11 cellular contexts compared by ENCODE assay signal in genomic region chr7:27158436-27159277, GRCh38. TPM values are rescaled to one million over a fixed set of nuclear protein-coding genes. Genes with fewer than 3 reads are reported as not detected.
DNase-seq lines count a peak whose midpoint lies in the region; ATAC-seq and TF ChIP-seq lines count a peak whose summit lies in the region.
"Had no signal": no experiment of that assay in that cellular context is flagged by ENCODE, and none has a peak within 500 bp of the region (broad histone marks: within the 10 kb centered on the region; RNA-seq: fewer than 3 reads in every experiment).

No MANE protein-coding gene starts in this region.

- no peak overlapping the region for H3K27ac ChIP-seq in CD8-positive, alpha-beta memory T cell (ENCODE audit: low read depth, low read length)
- H3K27ac ChIP-seq in HUES6 (ENCODE audit: low read depth, low read length) (no peak overlapping the region), endodermal cell (ENCODE audit: low read depth, low read length) (peak overlapping the region; percentile 71)
- H3K27ac ChIP-seq: vagina had no signal

- no peak for ATAC-seq in omental fat pad (ENCODE audit: low FRiP score)
- ATAC-seq: left cardiac atrium had no signal

- no peaks in the 10 kb centered on the region for H3K36me3 ChIP-seq in CD8-positive, alpha-beta memory T cell (ENCODE audit: insufficient read depth, low read length)
- H3K36me3 ChIP-seq in HUES6 (ENCODE audit: control insufficient read depth, insufficient read depth, low read length) (no peaks in the 10 kb centered on the region; the same call in 1 of the 2 replicates), endodermal cell (ENCODE audit: control insufficient read depth, insufficient read depth, low read length) (no peaks in the 10 kb centered on the region)
- H3K36me3 ChIP-seq: vagina had no signal

- H3K4me1 Mint-ChIP-seq in CD8-positive, alpha-beta memory T cell = peaks cover 38 to 59% (median 52%) of the 10 kb centered on the region in 3 donors
- no peaks in the 10 kb centered on the region for H3K4me1 Mint-ChIP-seq in endodermal cell

- POLR2A ChIA-PET in CD8-positive, alpha-beta memory T cell (lab: Charles Lee) = no interaction called here

- peaks cover 83% of the 10 kb centered on the region for H3K27me3 ChIP-seq in CD8-positive, alpha-beta memory T cell (ENCODE audit: insufficient read depth, low read length, poor library complexity, severe bottlenecking)
- H3K27me3 ChIP-seq in HUES6 (ENCODE audit: control insufficient read depth, insufficient read depth, low read length) (peaks cover 100% of the 10 kb centered on the region), endodermal cell (ENCODE audit: control insufficient read depth, insufficient read depth, low read length, poor library complexity, severe bottlenecking) (peaks cover 100% of the 10 kb centered on the region)
- H3K27me3 ChIP-seq: vagina had no signal

- CTCF ChIA-PET in CD8-positive, alpha-beta memory T cell (lab: Charles Lee) = interaction anchor here (1.2 to 2.8 kb wide), 10 partner anchors 8 to 1266 kb away, joined by 3 to 14 read pairs (median 6); no protein-coding TSS in a partner anchor

- DNase-seq in CD8-positive, alpha-beta memory T cell = no peak
- peak; percentile 44 for DNase-seq in endodermal cell
- DNase-seq in omental fat pad (ENCODE audit: low spot score) = peak; percentile 14
- no peak for DNase-seq in stimulated activated CD4-positive, alpha-beta T cell treated with anti-CD3 and anti-CD28 coated beads, Interleukin-2, amount 100 ng/mL, for 48 hours
- no peak for DNase-seq in germinal center (ENCODE audit: low spot score)
- DNase-seq in NCI-H1930 (lab: John Stamatoyannopoulos, UW) = no peak
- DNase-seq: left cardiac atrium, NCI-H774, SW 1271 had no signal

- H3K4me3 Mint-ChIP-seq in CD8-positive, alpha-beta memory T cell = peak overlapping the region in 5 of 7 donors; percentile 23 to 54 (median 42)
- H3K4me3 Mint-ChIP-seq in endodermal cell = no peak overlapping the region

- no peaks in the 10 kb centered on the region for H3K9me3 ChIP-seq in CD8-positive, alpha-beta memory T cell (ENCODE audit: low read length)
- H3K9me3 ChIP-seq in HUES6 (ENCODE audit: control insufficient read depth, insufficient read depth, low read depth, low read length) (no peaks in the 10 kb centered on the region; the same call in 1 of the 2 replicates), endodermal cell (ENCODE audit: control insufficient read depth, low read length) (peaks cover 34% of the 10 kb centered on the region)
- H3K9me3 ChIP-seq: vagina had no signal

- H3K27ac Mint-ChIP-seq in CD8-positive, alpha-beta memory T cell = peak overlapping the region in 4 of 8 donors; percentile 35 to 67 (median 51)
- no peak overlapping the region for H3K27ac Mint-ChIP-seq in endodermal cell

- TF ChIP-seq CTCF in endodermal cell (conservative IDR thresholded peaks at IDR 0.05) (no peak), omental fat pad (IDR thresholded peaks at IDR 0.05) (no peak)

- peaks cover 84 to 90% of the 10 kb centered on the region in 2 donors for H3K27me3 Mint-ChIP-seq in CD8-positive, alpha-beta memory T cell
- H3K27me3 Mint-ChIP-seq in endodermal cell (ENCODE audit: insufficient read depth) = peaks cover 99% of the 10 kb centered on the region

- H3K9ac ChIP-seq in HUES6 (ENCODE audit: low read length) = peak overlapping the region; percentile 42
- H3K9ac ChIP-seq in endodermal cell (ENCODE audit: extremely low read depth, low read length, poor library complexity, severe bottlenecking) = no peak overlapping the region

- H3K4me1 ChIP-seq in CD8-positive, alpha-beta memory T cell (ENCODE audit: insufficient read depth, low read length) = peaks cover 31% of the 10 kb centered on the region
- H3K4me1 ChIP-seq in HUES6 (ENCODE audit: control insufficient read depth, insufficient read depth, low read length) = peaks cover 14% of the 10 kb centered on the region; the same call in 1 of the 2 replicates
- no peaks in the 10 kb centered on the region for H3K4me1 ChIP-seq in endodermal cell (ENCODE audit: control insufficient read depth, insufficient read depth, low read length)

- H3K4me3 ChIP-seq in CD8-positive, alpha-beta memory T cell (ENCODE audit: low read length) = no peak overlapping the region
- H3K4me3 ChIP-seq in HUES6 (ENCODE audit: low read depth, low read length) = no peak overlapping the region
- no peak overlapping the region for H3K4me3 ChIP-seq in endodermal cell (ENCODE audit: low read length)
- H3K4me3 ChIP-seq: vagina had no signal

- peaks cover 0 to 2% (median 0%) of the 10 kb centered on the region in 3 donors for H3K36me3 Mint-ChIP-seq in CD8-positive, alpha-beta memory T cell
- peaks cover 2% of the 10 kb centered on the region for H3K36me3 Mint-ChIP-seq in endodermal cell (ENCODE audit: low read depth)

- 63 to 66% methylated on average over 28 to 35 of the region's 35 CpGs for WGBS in endodermal cell (ENCODE audit: insufficient coverage in 1 of 2, insufficient read length in 1 of 2), 2 experiments

- peaks cover 0 to 12% (median 0%) of the 10 kb centered on the region in 5 donors for H3K9me3 Mint-ChIP-seq in CD8-positive, alpha-beta memory T cell
- H3K9me3 Mint-ChIP-seq in endodermal cell = peaks cover 43% of the 10 kb centered on the region

RNA-seq across cellular contexts. Expression of gene HOXA7, which starts 2.2 kb away (rescaled TPM):
- not detected for total RNA-seq in CD8-positive, alpha-beta memory T cell
- not detected for polyA plus RNA-seq in CD8-positive, alpha-beta memory T cell
- not detected for total RNA-seq in endodermal cell
- polyA plus RNA-seq in endodermal cell (2013, experiment 1 of 2) = 7.1 TPM
- polyA plus RNA-seq in endodermal cell (2013, experiment 2 of 2) = 2.9 TPM
- total RNA-seq in omental fat pad = 1 to 10 TPM; 4.6 to 6.1 (median 5.3) TPM

RNA-seq across cellular contexts. Expression of gene HOXA3, which starts 6.3 kb away (rescaled TPM):
- not detected for total RNA-seq in CD8-positive, alpha-beta memory T cell
- polyA plus RNA-seq in CD8-positive, alpha-beta memory T cell = not detected
- total RNA-seq in endodermal cell (not detected), omental fat pad (10 to 100 TPM in 1 of 4 donors, 1 to 10 TPM in 3; 1.8 to 11.0 (median 4.3) TPM)
- 19.4 TPM for polyA plus RNA-seq in endodermal cell (2013, experiment 1 of 2)
- polyA plus RNA-seq in endodermal cell (2013, experiment 2 of 2) = 15.9 TPM

RNA-seq across cellular contexts. Expression of gene HOXA9, which starts 6.7 kb away (rescaled TPM):
- not detected for total RNA-seq in CD8-positive, alpha-beta memory T cell
- polyA plus RNA-seq in CD8-positive, alpha-beta memory T cell = not detected
- total RNA-seq in endodermal cell (not detected), omental fat pad (1 to 10 TPM in 2 of 4 donors, under 1 TPM in 1, not detected in 1; 0.19 to 2.4 (median 1.0) TPM)
- polyA plus RNA-seq in endodermal cell (2013, experiment 1 of 2) = 23.9 TPM
- polyA plus RNA-seq in endodermal cell (2013, experiment 2 of 2) = 14.3 TPM
- total RNA-seq: left cardiac atrium had no signal

RNA-seq across cellular contexts. Expression of gene HOXA6, which starts 11.1 kb away (rescaled TPM):
- total RNA-seq in CD8-positive, alpha-beta memory T cell = not detected
- not detected for polyA plus RNA-seq in CD8-positive, alpha-beta memory T cell
- total RNA-seq in endodermal cell (not detected), omental fat pad (10 to 100 TPM in 1 of 4 donors, 1 to 10 TPM in 3; 1.1 to 13.1 (median 6.4) TPM)
- polyA plus RNA-seq in endodermal cell (2013, experiment 1 of 2) = 8.6 TPM
- polyA plus RNA-seq in endodermal cell (2013, experiment 2 of 2) = 5.5 TPM
- total RNA-seq: left cardiac atrium had no signal

RNA-seq across cellular contexts. Expression of gene HOXA5, which starts 15.2 kb away (rescaled TPM):
- not detected for total RNA-seq in CD8-positive, alpha-beta memory T cell
- not detected for polyA plus RNA-seq in CD8-positive, alpha-beta memory T cell
- total RNA-seq in endodermal cell = not detected
- 11.4 TPM for polyA plus RNA-seq in endodermal cell (2013, experiment 1 of 2)
- 5.3 TPM for polyA plus RNA-seq in endodermal cell (2013, experiment 2 of 2)
- total RNA-seq in omental fat pad = 10 to 100 TPM; 10.4 to 39.4 (median 26.5) TPM

Comparison
In these comparisons a context has a peak if more than half of its experiments do, and no peak if none do; other contexts are left out.
1. DNase-seq: peak in endodermal cell (single experiment) and omental fat pad (single experiment); none in CD8-positive, alpha-beta memory T cell (0 of 5), stimulated activated CD4-positive, alpha-beta T cell treated with anti-CD3 and anti-CD28 coated beads, Interleukin-2, amount 100 ng/mL, for 48 hours (0 of 2), germinal center (single experiment) and NCI-H1930 (0 of 2).
2. RNA of gene HOXA7, which starts 2.2 kb away (total RNA-seq): 4.6 to 6.1 TPM in omental fat pad; not detected in CD8-positive, alpha-beta memory T cell and not detected in endodermal cell; every median in the first group is over 4 times any median in the second.